8 cellular contexts compared by ENCODE assay signal in genomic region chr1:2230781-2231666, GRCh38. TPM values are rescaled to one million over a fixed set of nuclear protein-coding genes. Genes with fewer than 3 reads are reported as not detected.
DNase-seq lines count a peak whose midpoint lies in the region; ATAC-seq, FAIRE-seq and TF ChIP-seq lines count a peak whose summit lies in the region.

No MANE protein-coding gene starts in this region.

- no peaks in the 10 kb centered on the region for H3K9me3 ChIP-seq in ovary

- H3K27me3 Mint-ChIP-seq in activated T-helper 2 cell treated with anti-CD3 and anti-CD28 coated beads, Interferon-gamma antibody, Interleukin-2, Interleukin-4, amounts not matched to agents 10 μg/mL and 5 μg/mL and 100 μg/mL, durations not matched to agents 14 hours and 24 hours and 36 hours (ENCODE audit: low read depth), result peaks cover 2% of the 10 kb centered on the region

- TF ChIP-seq CTCF in foreskin fibroblast (IDR thresholded peaks at IDR 0.05; ENCODE audit: low read depth, low read length) (no peak), ovary (IDR thresholded peaks at IDR 0.05) (no peak)

- H3K4me3 ChIP-seq in foreskin fibroblast (ENCODE audit: low read depth in 1 of 2, low read length in 2 of 2) (peak overlapping the region; percentile 85), ovary (peak overlapping the region; percentile 59)

- intact Hi-C loops in activated T-helper 2 cell treated with anti-CD3 and anti-CD28 coated beads, Interferon-gamma antibody, Interleukin-2, Interleukin-4, amounts not matched to agents 10 μg/mL and 5 μg/mL and 100 μg/mL, durations not matched to agents 14 hours and 24 hours and 36 hours (cut with micrococcal nuclease), result no loop called here
- intact Hi-C loops in ovary (cut with DNase I), result loop anchor here (2.0 to 5.0 kb wide), 6 partner anchors 18 to 81 kb away; partner anchors contain the start of gene FAAP20 (in 1 of the 4)

- no peak for TF ChIP-seq POLR2A in ovary (IDR thresholded peaks at IDR 0.05)
- TF ChIP-seq POLR2A in GM18505 (IDR thresholded peaks at IDR 0.05; ENCODE audit: borderline replicate concordance, extremely low read depth, insufficient read depth, insufficient read length), result no peak

- H3K4me1 Mint-ChIP-seq in activated T-helper 2 cell treated with anti-CD3 and anti-CD28 coated beads, Interferon-gamma antibody, Interleukin-2, Interleukin-4, amounts not matched to agents 10 μg/mL and 5 μg/mL and 100 μg/mL, durations not matched to agents 14 hours and 24 hours and 36 hours (ENCODE audit: low read depth), result peaks cover 42% of the 10 kb centered on the region

- WGBS in ovary, 3 donors, result 7 to 10% (median 8%) methylated on average over 35 of the region's 35 CpGs

- peaks cover 31% of the 10 kb centered on the region for H3K4me1 ChIP-seq in ovary (ENCODE audit: insufficient read depth)

- no peak for TF ChIP-seq EP300 in ovary (IDR thresholded peaks at IDR 0.05)

- ATAC-seq in GM18505 (IDR thresholded peaks at IDR 0.05; ENCODE audit: unreplicated experiment), result no peak

- no peaks in the 10 kb centered on the region for H3K9me3 Mint-ChIP-seq in activated T-helper 2 cell treated with anti-CD3 and anti-CD28 coated beads, Interferon-gamma antibody, Interleukin-2, Interleukin-4, amounts not matched to agents 10 μg/mL and 5 μg/mL and 100 μg/mL, durations not matched to agents 14 hours and 24 hours and 36 hours

- peak overlapping the region; percentile 74 to 83 for H3K27ac ChIP-seq in ovary

- peak overlapping the region; percentile 84 for H3K27ac Mint-ChIP-seq in activated T-helper 2 cell treated with anti-CD3 and anti-CD28 coated beads, Interferon-gamma antibody, Interleukin-2, Interleukin-4, amounts not matched to agents 10 μg/mL and 5 μg/mL and 100 μg/mL, durations not matched to agents 14 hours and 24 hours and 36 hours

- H3K36me3 ChIP-seq in ovary, result no peaks in the 10 kb centered on the region

- H3K4me3 Mint-ChIP-seq in activated T-helper 2 cell treated with anti-CD3 and anti-CD28 coated beads, Interferon-gamma antibody, Interleukin-2, Interleukin-4, amounts not matched to agents 10 μg/mL and 5 μg/mL and 100 μg/mL, durations not matched to agents 14 hours and 24 hours and 36 hours (ENCODE audit: low read depth), result peak overlapping the region; percentile 92

- H3K36me3 Mint-ChIP-seq in activated T-helper 2 cell treated with anti-CD3 and anti-CD28 coated beads, Interferon-gamma antibody, Interleukin-2, Interleukin-4, amounts not matched to agents 10 μg/mL and 5 μg/mL and 100 μg/mL, durations not matched to agents 14 hours and 24 hours and 36 hours (ENCODE audit: low read depth), result peaks cover 37% of the 10 kb centered on the region

- FAIRE-seq in urothelium cell line (lab: Jason Lieb, UNC), result no peak

- H3K27me3 ChIP-seq in ovary, result no peaks in the 10 kb centered on the region

- DNase-seq in NCI-H2171 treated with DMSO at 0.1 percent for 48 hours (lab: John Stamatoyannopoulos, UW), result peak; percentile 13
- no peak for DNase-seq in NCI-H2171 (lab: John Stamatoyannopoulos, UW)
- DNase-seq in activated T-helper 2 cell treated with anti-CD3 and anti-CD28 coated beads, Interferon-gamma antibody, Interleukin-2, Interleukin-4, amounts not matched to agents 10 μg/mL and 5 μg/mL and 100 μg/mL, durations not matched to agents 14 hours and 24 hours and 36 hours (ENCODE audit: low spot score), result peak; percentile 49
- DNase-seq in foreskin fibroblast, result peak in 1 of 2 donors; percentile 50
- DNase-seq in ovary, result peak in 4 of 5 donors; percentile 61 to 64 (median 64)
- no peak for DNase-seq in HPDE6-E6E7 (ENCODE audit: extremely low spot score)
- DNase-seq in urothelium cell line (ENCODE audit: low spot score), result no peak

RNA-seq across cellular contexts. Expression of gene SKI, which starts 2.9 kb away (rescaled TPM):
- total RNA-seq in activated T-helper 2 cell treated with anti-CD3 and anti-CD28 coated beads, Interferon-gamma antibody, Interleukin-2, Interleukin-4, amounts not matched to agents 10 μg/mL and 5 μg/mL and 100 μg/mL, durations not matched to agents 14 hours and 24 hours and 36 hours, result 37.0 and 41.1 TPM in 2 replicates
- total RNA-seq in ovary, result 100 to 1,000 TPM in 3 of 7 donors, 10 to 100 TPM in 4; 27.8 to 109 (median 84.3) TPM
- polyA plus RNA-seq in ovary, result 10 to 100 TPM; 36.3 to 47.0 TPM

RNA-seq across cellular contexts. Expression of gene FAAP20, which starts 36.5 kb away (rescaled TPM):
- total RNA-seq in activated T-helper 2 cell treated with anti-CD3 and anti-CD28 coated beads, Interferon-gamma antibody, Interleukin-2, Interleukin-4, amounts not matched to agents 10 μg/mL and 5 μg/mL and 100 μg/mL, durations not matched to agents 14 hours and 24 hours and 36 hours, result 61.5 and 63.8 TPM in 2 replicates
- 10 to 100 TPM; 32.7 to 96.1 (median 61.7) TPM for total RNA-seq in ovary
- polyA plus RNA-seq in ovary, result 10 to 100 TPM in 1 of 2 donors, 1 to 10 TPM in 1; 3.4 to 69.2 TPM

Comparison
In these comparisons a context has a peak if more than half of its experiments do, and no peak if none do; other contexts are left out.
1. DNase-seq: peak in NCI-H2171 treated with DMSO at 0.1 percent for 48 hours (single experiment), activated T-helper 2 cell treated with anti-CD3 and anti-CD28 coated beads, Interferon-gamma antibody, Interleukin-2, Interleukin-4, amounts not matched to agents 10 μg/mL and 5 μg/mL and 100 μg/mL, durations not matched to agents 14 hours and 24 hours and 36 hours (single experiment) and ovary (4 of 5); none in NCI-H2171 (single experiment), HPDE6-E6E7 (single experiment) and urothelium cell line (single experiment).